ENCODE assay signal across 2 cellular contexts in the genomic region with DNA sequence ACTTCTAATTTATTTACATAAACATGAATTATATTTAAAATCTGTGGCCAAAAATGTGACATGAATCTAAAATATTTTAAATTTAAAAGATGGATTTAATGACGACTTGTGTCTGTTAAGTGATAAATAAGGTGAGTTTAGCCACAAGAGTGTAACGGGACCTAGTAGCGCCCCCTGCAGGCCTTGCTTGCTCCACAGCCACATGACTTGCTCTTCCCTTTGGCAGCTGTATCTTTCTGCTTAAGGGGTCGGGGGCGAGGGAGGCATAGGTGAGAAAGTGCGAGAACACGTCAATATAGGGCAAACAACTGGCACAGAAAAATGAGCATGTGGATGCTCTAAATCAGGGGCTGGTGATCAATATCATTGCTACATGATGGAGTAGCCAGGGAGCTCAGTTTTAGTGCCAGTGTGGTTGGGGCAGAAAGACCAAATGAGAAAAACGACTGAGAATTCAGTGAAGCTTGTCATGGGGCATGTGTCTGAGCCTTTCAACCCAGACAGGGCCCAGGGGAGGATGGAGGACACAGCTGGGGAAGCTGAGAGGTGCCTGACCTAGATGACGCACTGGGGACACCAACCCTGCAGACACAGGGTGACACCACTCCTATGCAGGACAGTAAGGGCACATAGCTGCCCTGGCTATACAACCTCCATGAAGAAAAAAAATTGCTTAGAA.
A peak's percentile ranks its signal among the peaks of the same experiment; 100 is the strongest.
TF ChIP-seq lines count a peak whose summit lies in the region.

No MANE protein-coding gene starts in this region.

TF ChIP-seq in IMR-90, 13 proteins besides CTCF, POLR2A, EP300 and RAD21:
- TF ChIP-seq FOS (IDR thresholded peaks at IDR 0.05; ENCODE audit: low read depth, low read length) = no peak
- TF ChIP-seq SMC3 (IDR thresholded peaks at IDR 0.05; ENCODE audit: low read depth, low read length) = peak; percentile 50

TF ChIP-seq in WTC11, 78 proteins besides CTCF, POLR2A, EP300 and RAD21:
- TF ChIP-seq USF1 (CRISPR knock-in tag; IDR thresholded peaks at IDR 0.05) (peak; percentile 53; the same call in 1 of the 2 replicates), MXD4 (CRISPR knock-in tag; IDR thresholded peaks at IDR 0.05; ENCODE audit: borderline replicate concordance) (no peak), USF2 (CRISPR knock-in tag; IDR thresholded peaks at IDR 0.05) (0 out of 2 replicates have a peak, but pooled peaks have one; percentile 19), ELF4 (CRISPR knock-in tag; IDR thresholded peaks at IDR 0.05; ENCODE audit: low read depth) (no peak)
